ENCODE assay signal across 9 cellular contexts in genomic region chrX:56764153-56764974, GRCh38. TPM values are rescaled to one million over a fixed set of nuclear protein-coding genes. Genes with fewer than 3 reads are reported as not detected.
DNase-seq lines count a peak whose midpoint lies in the region; ATAC-seq lines count a peak whose summit lies in the region.
"Had no signal": no experiment of that assay in that cellular context is flagged by ENCODE, and none has a peak within 500 bp of the region (broad histone marks: within the 10 kb centered on the region; RNA-seq: fewer than 3 reads in every experiment).

No MANE protein-coding gene starts in this region.

- H3K9ac ChIP-seq in mucosa of rectum (ENCODE audit: low read depth in 1 of 2, low read length in 2 of 2) (peak overlapping the region; percentile 41 to 52), stomach smooth muscle (ENCODE audit: low read length in 2 of 2) (peak overlapping the region in 1 of 2 donors; percentile 82)

- no peaks in the 10 kb centered on the region for H3K9me3 Mint-ChIP-seq in activated CD4-positive, alpha-beta T cell treated with anti-CD3 and anti-CD28 coated beads, Interleukin-2, amount 10 ng/mL, durations not matched to agents 24 days and 14 days
- H3K9me3 Mint-ChIP-seq in effector memory CD8-positive, alpha-beta T cell = no peaks in the 10 kb centered on the region

- no peaks in the 10 kb centered on the region for H3K36me3 ChIP-seq in mucosa of rectum (ENCODE audit: control insufficient read depth in 2 of 2, insufficient read depth in 2 of 2, low read length in 2 of 2)
- H3K36me3 ChIP-seq in stomach smooth muscle (ENCODE audit: control insufficient read depth in 2 of 2, insufficient read depth in 2 of 2, low read length in 2 of 2) = no peaks in the 10 kb centered on the region
- H3K36me3 ChIP-seq: SJSA1 had no signal

- H3K27me3 ChIP-seq in mucosa of rectum (ENCODE audit: control insufficient read depth in 2 of 2, insufficient read depth in 2 of 2, low read length in 2 of 2) (peaks cover 0 to 2% of the 10 kb centered on the region in 2 donors), stomach smooth muscle (ENCODE audit: control insufficient read depth in 1 of 2, insufficient read depth in 2 of 2, low read length in 2 of 2) (no peaks in the 10 kb centered on the region)
- H3K27me3 ChIP-seq: SJSA1 had no signal

- H3K36me3 Mint-ChIP-seq in activated CD4-positive, alpha-beta T cell treated with anti-CD3 and anti-CD28 coated beads, Interleukin-2, amount 10 ng/mL, durations not matched to agents 24 days and 14 days (ENCODE audit: low read depth) = peaks cover 5% of the 10 kb centered on the region
- H3K36me3 Mint-ChIP-seq in effector memory CD8-positive, alpha-beta T cell (ENCODE audit: insufficient read depth) = peaks cover 11% of the 10 kb centered on the region

- H3K4me3 Mint-ChIP-seq in activated CD4-positive, alpha-beta T cell treated with anti-CD3 and anti-CD28 coated beads, Interleukin-2, amount 10 ng/mL, durations not matched to agents 24 days and 14 days = peak overlapping the region; percentile 85
- H3K4me3 Mint-ChIP-seq in effector memory CD8-positive, alpha-beta T cell = peak overlapping the region; percentile 68 to 79

- H3K27ac ChIP-seq in mucosa of rectum (ENCODE audit: low read depth in 2 of 2, low read length in 2 of 2) (peak overlapping the region; percentile 66 to 69), stomach smooth muscle (ENCODE audit: low read length) (peak overlapping the region; percentile 89)
- H3K27ac ChIP-seq: SJSA1 had no signal

- peak overlapping the region; percentile 65 to 71 for H3K4me3 ChIP-seq in mucosa of rectum (ENCODE audit: low read length in 2 of 2)
- peak overlapping the region in 1 of 2 donors; percentile 79 for H3K4me3 ChIP-seq in stomach smooth muscle (ENCODE audit: low read length in 2 of 2)
- H3K4me3 ChIP-seq: SJSA1 had no signal

- H3K4me1 ChIP-seq in mucosa of rectum (ENCODE audit: control insufficient read depth in 2 of 2, insufficient read depth in 2 of 2, low read length in 2 of 2) (peaks cover 9 to 14% of the 10 kb centered on the region in 2 donors), stomach smooth muscle (ENCODE audit: control insufficient read depth, insufficient read depth, low read length) (peaks cover 34% of the 10 kb centered on the region)
- H3K4me1 ChIP-seq: SJSA1 had no signal

- no peaks in the 10 kb centered on the region for H3K27me3 Mint-ChIP-seq in activated CD4-positive, alpha-beta T cell treated with anti-CD3 and anti-CD28 coated beads, Interleukin-2, amount 10 ng/mL, durations not matched to agents 24 days and 14 days
- no peaks in the 10 kb centered on the region for H3K27me3 Mint-ChIP-seq in effector memory CD8-positive, alpha-beta T cell

- peak; percentile 66 for ATAC-seq in GM19372 (IDR thresholded peaks at IDR 0.05; ENCODE audit: low read depth, unreplicated experiment)
- peak; percentile 58 for ATAC-seq in HG03460 (IDR thresholded peaks at IDR 0.05; ENCODE audit: unreplicated experiment)
- ATAC-seq in effector memory CD8-positive, alpha-beta T cell (replicated peaks) = peak; percentile 73

- peak overlapping the region; percentile 96 for H3K27ac Mint-ChIP-seq in activated CD4-positive, alpha-beta T cell treated with anti-CD3 and anti-CD28 coated beads, Interleukin-2, amount 10 ng/mL, durations not matched to agents 24 days and 14 days
- H3K27ac Mint-ChIP-seq in effector memory CD8-positive, alpha-beta T cell = peak overlapping the region; percentile 93 to 95

- peaks cover 46% of the 10 kb centered on the region for H3K4me1 Mint-ChIP-seq in activated CD4-positive, alpha-beta T cell treated with anti-CD3 and anti-CD28 coated beads, Interleukin-2, amount 10 ng/mL, durations not matched to agents 24 days and 14 days
- peaks cover 38 to 40% of the 10 kb centered on the region in 2 donors for H3K4me1 Mint-ChIP-seq in effector memory CD8-positive, alpha-beta T cell (ENCODE audit: low read depth in 2 of 2)

- DNase-seq in AG20443 (ENCODE audit: low spot score) = peak; percentile 61
- DNase-seq in activated CD4-positive, alpha-beta T cell treated with anti-CD3 and anti-CD28 coated beads, Interleukin-2, amount 10 ng/mL, durations not matched to agents 24 days and 14 days = peak; percentile 92
- DNase-seq in effector memory CD8-positive, alpha-beta T cell = peak; percentile 67 to 69 (median 68)
- DNase-seq in SW 1271 (lab: John Stamatoyannopoulos, UW) = no peak

- H3K9me3 ChIP-seq in mucosa of rectum (ENCODE audit: control insufficient read depth in 2 of 2, low read length in 2 of 2) (no peaks in the 10 kb centered on the region), stomach smooth muscle (ENCODE audit: control insufficient read depth in 2 of 2, low read length in 2 of 2) (no peaks in the 10 kb centered on the region)
- H3K9me3 ChIP-seq: SJSA1 had no signal

- intact Hi-C loops in activated CD4-positive, alpha-beta T cell treated with anti-CD3 and anti-CD28 coated beads, Interleukin-2, amount 10 ng/mL, durations not matched to agents 24 days and 14 days (cut with micrococcal nuclease) = loop anchor here (5.0 to 10.0 kb wide), 5 partner anchors 360 to 1150 kb away; partner anchors contain the start of genes FAAH2, SPIN2B, ZXDA and ZXDB

RNA-seq across cellular contexts. Expression of gene NBDY, which starts 35.3 kb away (rescaled TPM):
- total RNA-seq in activated CD4-positive, alpha-beta T cell treated with anti-CD3 and anti-CD28 coated beads, Interleukin-2, amount 10 ng/mL, durations not matched to agents 24 days and 14 days = 29.8 and 29.9 TPM in 2 replicates

Comparison
In these comparisons a context has a peak if more than half of its experiments do, and no peak if none do; other contexts are left out.
1. DNase-seq: peak in AG20443 (single experiment), activated CD4-positive, alpha-beta T cell treated with anti-CD3 and anti-CD28 coated beads, Interleukin-2, amount 10 ng/mL, durations not matched to agents 24 days and 14 days (single experiment) and effector memory CD8-positive, alpha-beta T cell (3 of 3); none in SW 1271 (0 of 2).
2. Peak in every context shown above with its lines, with median percentiles within 50 percentile points of each other: ATAC-seq.